34 cellular contexts compared by ENCODE assay signal in genomic region chr6:47164877-47165276, GRCh38.
"Had no signal": no experiment of that assay in that cellular context is flagged by ENCODE, and none has a peak within 500 bp of the region (broad histone marks: within the 10 kb centered on the region; RNA-seq: fewer than 3 reads in every experiment).

No MANE protein-coding gene starts in this region.

- H3K36me3 Mint-ChIP-seq: activated CD4-positive, alpha-beta memory T cell treated with anti-CD3 and anti-CD28 coated beads for 36 hours; activated naive CD4-positive, alpha-beta T cell treated with anti-CD3 and anti-CD28 coated beads, Interleukin-2, amount 50 U/mL, for 72 hours; activated naive CD8-positive, alpha-beta T cell treated with anti-CD3 and anti-CD28 coated beads for 36 hours had no signal

- H3K4me3 Mint-ChIP-seq: activated B cell treated with CpG ODN at 0.5 μM for 24 hours; activated CD4-positive, alpha-beta memory T cell treated with anti-CD3 and anti-CD28 coated beads for 36 hours; activated CD4-positive, alpha-beta T cell treated with anti-CD3 and anti-CD28 coated beads, Interleukin-2, amount 10 ng/mL, durations not matched to agents 24 days and 14 days; activated CD8-positive, alpha-beta T cell treated with anti-CD3 and anti-CD28 coated beads for 36 hours; activated naive CD4-positive, alpha-beta T cell treated with anti-CD3 and anti-CD28 coated beads for 36 hours; activated naive CD8-positive, alpha-beta T cell treated with anti-CD3 and anti-CD28 coated beads for 36 hours; activated T-cell treated with anti-CD3 and anti-CD28 coated beads, Interleukin-2, amount 50 U/mL, for 4 hours; activated T-cell treated with anti-CD3 and anti-CD28 coated beads, Interleukin-2, amount 50 U/mL, for 72 hours; activated T-helper 1 cell treated with anti-CD3 and anti-CD28 coated beads, Interleukin-12 subunit alpha, Interleukin-12 subunit beta, Interleukin-2, Interleukin-4 antibody, amounts not matched to agents 30 ng/mL and 10 ng/mL and 1 ng/mL, durations not matched to agents 14 hours and 24 hours and 36 hours; activated T-helper 17 cell treated with anti-CD3 and anti-CD28 coated beads, Interleukin-2, amount 50 U/mL, for 72 hours; T-helper 1 cell treated with Interleukin-12 subunit alpha and Interleukin-12 subunit beta and Interleukin-4 antibody, amounts not matched to agents 30 μg/mL and 1 μg/mL, for 36 hours; T-helper 2 cell treated with Interferon-gamma antibody and Interleukin-4, amounts not matched to agents 5 μg/mL and 100 μg/mL, for 36 hours had no signal

- ATAC-seq: activated CD8-positive, alpha-beta T cell treated with anti-CD3 and anti-CD28 coated beads for 36 hours; activated naive CD4-positive, alpha-beta T cell treated with anti-CD3 and anti-CD28 coated beads, Interleukin-2, amount 50 U/mL, for 72 hours; activated T-cell treated with anti-CD3 and anti-CD28 coated beads, Interleukin-2, amount 50 U/mL, for 4 hours; activated T-cell treated with anti-CD3 and anti-CD28 coated beads, Interleukin-2, amount 50 U/mL, for 72 hours; activated T-helper 17 cell treated with anti-CD3 and anti-CD28 coated beads, Interleukin-2, amount 50 U/mL, for 72 hours; body of pancreas had no signal

- H3K4me1 Mint-ChIP-seq: activated B cell treated with CpG ODN at 0.5 μM for 24 hours; activated CD4-positive, alpha-beta T cell treated with anti-CD3 and anti-CD28 coated beads, Interleukin-2, amount 10 ng/mL, durations not matched to agents 24 days and 14 days; activated T-helper 17 cell treated with anti-CD3 and anti-CD28 coated beads, Interleukin-2, amount 50 U/mL, for 72 hours had no signal

- H3K27me3 Mint-ChIP-seq: activated B cell treated with CpG ODN at 0.5 μM for 24 hours; activated CD4-positive, alpha-beta memory T cell treated with anti-CD3 and anti-CD28 coated beads for 36 hours; activated CD4-positive, alpha-beta T cell treated with anti-CD3 and anti-CD28 coated beads, Interleukin-2, amount 10 ng/mL, durations not matched to agents 24 days and 14 days; activated CD8-positive, alpha-beta T cell treated with anti-CD3 and anti-CD28 coated beads for 36 hours; activated T-helper 17 cell treated with anti-CD3 and anti-CD28 coated beads, Interleukin-2, amount 50 U/mL, for 72 hours had no signal

- H3K9me3 ChIP-seq: adrenal gland, body of pancreas, breast epithelium had no signal

- DNase-seq: activated B cell treated with CpG ODN at 0.5 μM for 24 hours; activated CD4-positive, alpha-beta memory T cell treated with anti-CD3 and anti-CD28 coated beads for 36 hours; activated CD4-positive, alpha-beta T cell treated with anti-CD3 and anti-CD28 coated beads for 4 hours; activated CD4-positive, alpha-beta T cell treated with anti-CD3 and anti-CD28 coated beads, Interleukin-2, amount 10 ng/mL, durations not matched to agents 24 days and 14 days; activated CD4-positive, alpha-beta T cell treated with anti-CD3 and anti-CD28 coated beads, Interleukin-2, amount 50 U/mL, for 1 hour; activated CD4-positive, alpha-beta T cell treated with anti-CD3 and anti-CD28 coated beads, Interleukin-2, amount 50 U/mL, for 4 hours; activated CD4-positive, CD25-positive, alpha-beta regulatory T cell treated with anti-CD3 and anti-CD28 coated beads, Interleukin-2, amount 50 U/mL, for 72 hours; activated CD8-positive, alpha-beta memory T cell treated with anti-CD3 and anti-CD28 coated beads, Interleukin-2, amount 50 U/mL, for 4 hours; activated CD8-positive, alpha-beta T cell treated with anti-CD3 and anti-CD28 coated beads for 36 hours; activated effector memory CD4-positive, alpha-beta T cell treated with anti-CD3 and anti-CD28 coated beads, Interleukin-2, amount 50 U/mL, for 16 hours; activated gamma-delta T cell treated with Interleukin-2 at 50 U/mL for 16 hours; activated naive CD4-positive, alpha-beta T cell; activated naive CD4-positive, alpha-beta T cell treated with anti-CD3 and anti-CD28 coated beads for 36 hours; activated naive CD4-positive, alpha-beta T cell treated with anti-CD3 and anti-CD28 coated beads, Interleukin-2, amount 50 U/mL, for 16 hours; activated naive CD8-positive, alpha-beta T cell treated with anti-CD3 and anti-CD28 coated beads for 36 hours; activated T-cell treated with anti-CD3 and anti-CD28 coated beads for 4 hours; activated T-cell treated with anti-CD3 and anti-CD28 coated beads, Interleukin-2, amount 50 U/mL, for 1 hour; activated T-cell treated with anti-CD3 and anti-CD28 coated beads, Interleukin-2, amount 50 U/mL, for 4 hours; activated T-cell treated with anti-CD3 and anti-CD28 coated beads, Interleukin-2, amount 50 U/mL, for 72 hours; adrenal gland; amniotic stem cell; aorta; body of pancreas; brain microvascular endothelial cell; central memory CD4-positive, alpha-beta T cell; T-helper 2 cell; T-helper 9 cell had no signal

- H3K4me3 ChIP-seq: adrenal gland, body of pancreas, breast epithelium had no signal

- H3K27ac ChIP-seq: adrenal gland, body of pancreas, brain microvascular endothelial cell, breast epithelium, VCaP had no signal

- H3K9me3 Mint-ChIP-seq: activated B cell treated with CpG ODN at 0.5 μM for 24 hours; activated CD4-positive, alpha-beta memory T cell treated with anti-CD3 and anti-CD28 coated beads for 36 hours; activated CD4-positive, alpha-beta T cell treated with anti-CD3 and anti-CD28 coated beads, Interleukin-2, amount 10 ng/mL, durations not matched to agents 24 days and 14 days; activated CD8-positive, alpha-beta T cell treated with anti-CD3 and anti-CD28 coated beads for 36 hours; activated naive CD4-positive, alpha-beta T cell treated with anti-CD3 and anti-CD28 coated beads for 36 hours; activated naive CD4-positive, alpha-beta T cell treated with anti-CD3 and anti-CD28 coated beads, Interleukin-2, amount 50 U/mL, for 72 hours; activated naive CD8-positive, alpha-beta T cell treated with anti-CD3 and anti-CD28 coated beads for 36 hours; activated T-helper 1 cell treated with anti-CD3 and anti-CD28 coated beads, Interleukin-12 subunit alpha, Interleukin-12 subunit beta, Interleukin-2, Interleukin-4 antibody, amounts not matched to agents 30 ng/mL and 10 ng/mL and 1 ng/mL, durations not matched to agents 14 hours and 24 hours and 36 hours; activated T-helper 17 cell treated with anti-CD3 and anti-CD28 coated beads, Interleukin-2, amount 50 U/mL, for 72 hours; T-helper 1 cell treated with Interleukin-12 subunit alpha and Interleukin-12 subunit beta and Interleukin-4 antibody, amounts not matched to agents 30 μg/mL and 1 μg/mL, for 36 hours; T-helper 2 cell treated with Interferon-gamma antibody and Interleukin-4, amounts not matched to agents 5 μg/mL and 100 μg/mL, for 36 hours had no signal

- H3K27me3 ChIP-seq: adrenal gland, body of pancreas, brain microvascular endothelial cell, breast epithelium had no signal

- H3K36me3 ChIP-seq: adrenal gland, brain microvascular endothelial cell, breast epithelium had no signal

- H3K4me1 ChIP-seq: adrenal gland, body of pancreas, breast epithelium had no signal

- H3K27ac Mint-ChIP-seq: activated B cell treated with CpG ODN at 0.5 μM for 24 hours; activated CD4-positive, alpha-beta memory T cell treated with anti-CD3 and anti-CD28 coated beads for 36 hours; activated CD4-positive, alpha-beta T cell treated with anti-CD3 and anti-CD28 coated beads, Interleukin-2, amount 10 ng/mL, durations not matched to agents 24 days and 14 days; activated CD8-positive, alpha-beta T cell treated with anti-CD3 and anti-CD28 coated beads for 36 hours; activated naive CD4-positive, alpha-beta T cell treated with anti-CD3 and anti-CD28 coated beads for 36 hours; activated naive CD4-positive, alpha-beta T cell treated with anti-CD3 and anti-CD28 coated beads, Interleukin-2, amount 50 U/mL, for 72 hours; activated naive CD8-positive, alpha-beta T cell treated with anti-CD3 and anti-CD28 coated beads for 36 hours; activated T-cell treated with anti-CD3 and anti-CD28 coated beads, Interleukin-2, amount 50 U/mL, for 72 hours; activated T-helper 1 cell treated with anti-CD3 and anti-CD28 coated beads, Interleukin-12 subunit alpha, Interleukin-12 subunit beta, Interleukin-2, Interleukin-4 antibody, amounts not matched to agents 30 ng/mL and 10 ng/mL and 1 ng/mL, durations not matched to agents 14 hours and 24 hours and 36 hours; activated T-helper 17 cell treated with anti-CD3 and anti-CD28 coated beads, Interleukin-2, amount 50 U/mL, for 72 hours; T-helper 1 cell treated with Interleukin-12 subunit alpha and Interleukin-12 subunit beta and Interleukin-4 antibody, amounts not matched to agents 30 μg/mL and 1 μg/mL, for 36 hours; T-helper 2 cell treated with Interferon-gamma antibody and Interleukin-4, amounts not matched to agents 5 μg/mL and 100 μg/mL, for 36 hours had no signal
